In the genomic region with DNA sequence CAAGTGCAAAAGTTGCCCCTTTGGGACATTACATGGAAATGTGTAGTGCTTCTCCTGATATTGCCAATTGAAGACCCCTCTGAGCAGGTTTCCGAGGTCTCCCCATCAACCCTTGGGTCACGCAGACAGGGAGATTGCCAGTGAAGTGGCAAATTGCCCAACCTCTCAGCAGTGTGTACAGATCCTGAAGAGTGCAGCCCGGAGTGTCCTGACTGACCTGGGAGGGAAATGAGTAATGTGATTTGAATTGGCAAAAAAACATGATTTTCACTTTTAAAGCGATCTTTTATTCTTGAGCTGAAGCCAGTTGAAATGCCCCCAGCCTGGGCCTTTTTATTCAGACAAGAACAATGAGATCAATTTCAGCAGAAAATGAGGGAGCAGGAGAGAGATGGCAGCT, we compare ENCODE assay signal across 16 cellular contexts.
A peak's percentile ranks its signal among the peaks of the same experiment; 100 is the strongest.
DNase-seq lines count a peak whose midpoint lies in the region; ATAC-seq and TF ChIP-seq lines count a peak whose summit lies in the region.
"Had no signal": no experiment of that assay in that cellular context is flagged by ENCODE, and none has a peak within 500 bp of the region (broad histone marks: within the 10 kb centered on the region; RNA-seq: fewer than 3 reads in every experiment).

No MANE protein-coding gene starts in this region.

- WGBS in neuronal stem cell (ENCODE audit: extremely low coverage in 2 of 2, insufficient read length in 2 of 2, insufficient replicate concordance in 1 of 2), 2 donors, result no CpG with 5 or more reads among the region's 4 CpGs

- no peaks in the 10 kb centered on the region for H3K79me2 ChIP-seq in GM23338 (replicated peaks; ENCODE audit: insufficient read depth)

- no peak overlapping the region for H4K8ac ChIP-seq in neuronal stem cell (ENCODE audit: low read depth, low read length)

- H3K4me3 ChIP-seq in GM23338 (no peak overlapping the region), endocrine pancreas (ENCODE audit: control insufficient read depth, insufficient read depth, low read length) (peak overlapping the region; percentile 11), neuronal stem cell (ENCODE audit: low read length in 2 of 2) (no peak overlapping the region), Peyer's patch (no peak overlapping the region)
- H3K4me3 ChIP-seq: uterus had no signal

- peak overlapping the region; percentile 49; the same call in 1 of the 2 replicates for H3K27ac Mint-ChIP-seq in GM23338

- H3K9me3 ChIP-seq in endocrine pancreas (ENCODE audit: control insufficient read depth, low read length) (no peaks in the 10 kb centered on the region), neuronal stem cell (replicated peaks in 1 of 2; ENCODE audit: control insufficient read depth in 2 of 2, insufficient read depth in 1 of 2, low read depth in 1 of 2, low read length in 2 of 2) (no peaks in the 10 kb centered on the region), Peyer's patch (no peaks in the 10 kb centered on the region)
- H3K9me3 ChIP-seq: uterus had no signal

- no peaks in the 10 kb centered on the region for H3F3A ChIP-seq in GM23338 (replicated peaks; ENCODE audit: low read depth)

- TF ChIP-seq CTCF in GM23338 (conservative IDR thresholded peaks at IDR 0.05; ENCODE audit: low read depth in 2 of 2) (no peak), Peyer's patch (IDR thresholded peaks at IDR 0.05) (no peak)

- no peak overlapping the region for H3K23ac ChIP-seq in neuronal stem cell (ENCODE audit: low read depth, low read length, poor library complexity)

- peaks cover 3% of the 10 kb centered on the region; the same call in 1 of the 2 replicates for H3K9me2 ChIP-seq in GM23338 (ENCODE audit: insufficient read depth)

- no peaks in the 10 kb centered on the region for H4K20me1 ChIP-seq in GM23338 (replicated peaks; ENCODE audit: insufficient read depth)

- TF ChIP-seq POLR2A in Peyer's patch (IDR thresholded peaks at IDR 0.05), result no peak

- H3K36me3 ChIP-seq in GM23338 (ENCODE audit: insufficient read depth), result no peaks in the 10 kb centered on the region
- H3K36me3 ChIP-seq in endocrine pancreas (ENCODE audit: control insufficient read depth, insufficient read depth, low read length), result no peaks in the 10 kb centered on the region
- no peaks in the 10 kb centered on the region for H3K36me3 ChIP-seq in neuronal stem cell (replicated peaks in 1 of 2; ENCODE audit: control insufficient read depth in 2 of 2, insufficient read depth in 2 of 2, low read length in 2 of 2)
- no peaks in the 10 kb centered on the region for H3K36me3 ChIP-seq in Peyer's patch
- H3K36me3 ChIP-seq: uterus had no signal

- H3K36me3 Mint-ChIP-seq in GM23338 (ENCODE audit: low read depth), result no peaks in the 10 kb centered on the region

- H3K9ac ChIP-seq in endocrine pancreas (ENCODE audit: control insufficient read depth, insufficient read depth, low read length), result no peak overlapping the region
- no peak overlapping the region for H3K9ac ChIP-seq in neuronal stem cell (ENCODE audit: low read depth, low read length, poor library complexity)

- no peak overlapping the region for H3K4ac ChIP-seq in neuronal stem cell (ENCODE audit: low read length)

- H3K27me3 ChIP-seq in GM23338 (ENCODE audit: insufficient read depth) (no peaks in the 10 kb centered on the region), endocrine pancreas (ENCODE audit: control insufficient read depth, insufficient read depth, low read length) (peaks cover 5% of the 10 kb centered on the region), neuronal stem cell (ENCODE audit: control insufficient read depth in 3 of 3, insufficient read depth in 3 of 3, low read depth in 1 of 3, low read length in 3 of 3) (peaks cover 0 to 4% (median 0%) of the 10 kb centered on the region in 3 experiments), Peyer's patch (no peaks in the 10 kb centered on the region)
- H3K27me3 ChIP-seq: uterus had no signal

- no peak overlapping the region for H3K14ac ChIP-seq in neuronal stem cell (ENCODE audit: low read length)

- no peaks in the 10 kb centered on the region for H3K79me1 ChIP-seq in neuronal stem cell (ENCODE audit: low read depth, low read length)

- H3K27ac ChIP-seq in GM23338 (ENCODE audit: low read depth), result no peak overlapping the region
- H3K27ac ChIP-seq in neuronal stem cell (replicated peaks; ENCODE audit: low read length), result no peak overlapping the region
- H3K27ac ChIP-seq in Peyer's patch, result no peak overlapping the region
- H3K27ac ChIP-seq: C4-2B, uterus had no signal

- H2BK12ac ChIP-seq in neuronal stem cell (ENCODE audit: low read length), result no peak overlapping the region

- H3K9me3 Mint-ChIP-seq in GM23338, result no peaks in the 10 kb centered on the region
- H3K9me3 Mint-ChIP-seq: nephron had no signal

- H2BK120ac ChIP-seq in neuronal stem cell (ENCODE audit: low read depth, low read length), result no peak overlapping the region

- no peak overlapping the region for H3K18ac ChIP-seq in neuronal stem cell (ENCODE audit: low read length)

- no peak overlapping the region for H2BK15ac ChIP-seq in neuronal stem cell (ENCODE audit: low read length)

- no peak overlapping the region for H2AK5ac ChIP-seq in neuronal stem cell (ENCODE audit: low read depth, low read length)

- no peak overlapping the region for H3K4me3 Mint-ChIP-seq in GM23338

- no peak overlapping the region for H2BK5ac ChIP-seq in neuronal stem cell (ENCODE audit: low read length)

- H4K91ac ChIP-seq in neuronal stem cell (ENCODE audit: low read depth, low read length, poor library complexity), result no peak overlapping the region

- H2AFZ ChIP-seq in GM23338 (peak overlapping the region; percentile 43; the same call in 1 of the 2 replicates), neuronal stem cell (ENCODE audit: low read length) (peak overlapping the region; percentile 48)

- DNase-seq in GM23338 (ENCODE audit: low spot score) (no peak), NCI-H69 (lab: John Stamatoyannopoulos, UW) (peak; percentile 16), neuronal stem cell (ENCODE audit: low spot score) (no peak), Peyer's patch (no peak)
- no peak for DNase-seq in activated CD8-positive, alpha-beta memory T cell treated with anti-CD3 and anti-CD28 coated beads for 24 hours
- DNase-seq: activated gamma-delta T cell treated with Interleukin-2 at 50 U/mL for 16 hours; caudate nucleus; KG1; NCI-H2029 treated with DMSO at 0.1 percent for 48 hours; stimulated activated naive CD4-positive, alpha-beta T cell; uterus had no signal

- H3K4me1 Mint-ChIP-seq in GM23338, result peaks cover 27% of the 10 kb centered on the region

- H3K4me2 ChIP-seq in GM23338 (peak overlapping the region; percentile 21; the same call in 1 of the 2 replicates), neuronal stem cell (ENCODE audit: insufficient read depth, low read length, poor library complexity, severe bottlenecking) (no peak overlapping the region)

- H3K4me1 ChIP-seq in GM23338 (ENCODE audit: insufficient read depth) (peaks cover 32% of the 10 kb centered on the region), endocrine pancreas (ENCODE audit: control insufficient read depth, insufficient read depth, low read length) (no peaks in the 10 kb centered on the region), neuronal stem cell (ENCODE audit: control insufficient read depth in 2 of 2, insufficient read depth in 1 of 2, low read depth in 1 of 2, low read length in 2 of 2) (peaks cover 6 to 13% of the 10 kb centered on the region in 2 donors), Peyer's patch (no peaks in the 10 kb centered on the region)
- H3K4me1 ChIP-seq: uterus had no signal

- no peaks in the 10 kb centered on the region for H3K27me3 Mint-ChIP-seq in GM23338 (ENCODE audit: insufficient read depth, low read depth, poor library complexity)

- ATAC-seq in GM23338, result no peak
- ATAC-seq in HG02623 (IDR thresholded peaks at IDR 0.05; ENCODE audit: unreplicated experiment), result no peak
- ATAC-seq: right cardiac atrium had no signal

TF ChIP-seq in GM23338, 12 proteins besides CTCF, POLR2A, EP300 and RAD21:
- TF ChIP-seq CREB1 (CRISPR knock-in tag; IDR thresholded peaks at IDR 0.05; ENCODE audit: low read depth), result no peak
- no peak for TF ChIP-seq NANOG (IDR thresholded peaks at IDR 0.05; ENCODE audit: borderline replicate concordance)
- no peak for TF ChIP-seq EZH2phosphoT487 (IDR thresholded peaks at IDR 0.05; ENCODE audit: unreplicated experiment)
- TF ChIP-seq, protein P1, sequence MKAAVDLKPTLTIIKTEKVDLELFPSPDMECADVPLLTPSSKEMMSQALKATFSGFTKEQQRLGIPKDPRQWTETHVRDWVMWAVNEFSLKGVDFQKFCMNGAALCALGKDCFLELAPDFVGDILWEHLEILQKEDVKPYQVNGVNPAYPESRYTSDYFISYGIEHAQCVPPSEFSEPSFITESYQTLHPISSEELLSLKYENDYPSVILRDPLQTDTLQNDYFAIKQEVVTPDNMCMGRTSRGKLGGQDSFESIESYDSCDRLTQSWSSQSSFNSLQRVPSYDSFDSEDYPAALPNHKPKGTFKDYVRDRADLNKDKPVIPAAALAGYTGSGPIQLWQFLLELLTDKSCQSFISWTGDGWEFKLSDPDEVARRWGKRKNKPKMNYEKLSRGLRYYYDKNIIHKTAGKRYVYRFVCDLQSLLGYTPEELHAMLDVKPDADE (IDR thresholded peaks at IDR 0.05), result no peak
- TF ChIP-seq, protein P2, sequence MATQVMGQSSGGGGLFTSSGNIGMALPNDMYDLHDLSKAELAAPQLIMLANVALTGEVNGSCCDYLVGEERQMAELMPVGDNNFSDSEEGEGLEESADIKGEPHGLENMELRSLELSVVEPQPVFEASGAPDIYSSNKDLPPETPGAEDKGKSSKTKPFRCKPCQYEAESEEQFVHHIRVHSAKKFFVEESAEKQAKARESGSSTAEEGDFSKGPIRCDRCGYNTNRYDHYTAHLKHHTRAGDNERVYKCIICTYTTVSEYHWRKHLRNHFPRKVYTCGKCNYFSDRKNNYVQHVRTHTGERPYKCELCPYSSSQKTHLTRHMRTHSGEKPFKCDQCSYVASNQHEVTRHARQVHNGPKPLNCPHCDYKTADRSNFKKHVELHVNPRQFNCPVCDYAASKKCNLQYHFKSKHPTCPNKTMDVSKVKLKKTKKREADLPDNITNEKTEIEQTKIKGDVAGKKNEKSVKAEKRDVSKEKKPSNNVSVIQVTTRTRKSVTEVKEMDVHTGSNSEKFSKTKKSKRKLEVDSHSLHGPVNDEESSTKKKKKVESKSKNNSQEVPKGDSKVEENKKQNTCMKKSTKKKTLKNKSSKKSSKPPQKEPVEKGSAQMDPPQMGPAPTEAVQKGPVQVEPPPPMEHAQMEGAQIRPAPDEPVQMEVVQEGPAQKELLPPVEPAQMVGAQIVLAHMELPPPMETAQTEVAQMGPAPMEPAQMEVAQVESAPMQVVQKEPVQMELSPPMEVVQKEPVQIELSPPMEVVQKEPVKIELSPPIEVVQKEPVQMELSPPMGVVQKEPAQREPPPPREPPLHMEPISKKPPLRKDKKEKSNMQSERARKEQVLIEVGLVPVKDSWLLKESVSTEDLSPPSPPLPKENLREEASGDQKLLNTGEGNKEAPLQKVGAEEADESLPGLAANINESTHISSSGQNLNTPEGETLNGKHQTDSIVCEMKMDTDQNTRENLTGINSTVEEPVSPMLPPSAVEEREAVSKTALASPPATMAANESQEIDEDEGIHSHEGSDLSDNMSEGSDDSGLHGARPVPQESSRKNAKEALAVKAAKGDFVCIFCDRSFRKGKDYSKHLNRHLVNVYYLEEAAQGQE (IDR thresholded peaks at IDR 0.05; ENCODE audit: unreplicated experiment), result no peak
